In genomic region chr13:39250440-39250839, GRCh38 we compare ENCODE assay signal across 28 cellular contexts.
"Had no signal": no experiment of that assay in that cellular context is flagged by ENCODE, and none has a peak within 500 bp of the region (broad histone marks: within the 10 kb centered on the region; RNA-seq: fewer than 3 reads in every experiment).

No MANE protein-coding gene starts in this region.

- ATAC-seq: effector memory CD8-positive, alpha-beta T cell; left colon; mucosa of descending colon; natural killer cell treated with Interleukin-12 subunit alpha and Interleukin-12 subunit beta and Interleukin-15 and Interleukin-18, amount 100 ng/mL, for 72 hours; right lobe of liver; stimulated activated naive CD8-positive, alpha-beta T cell treated with anti-CD3 and anti-CD28 coated beads, Interleukin-15, amount 100 ng/mL, for 72 hours had no signal

- H3K4me1 ChIP-seq: esophagus squamous epithelium, neural progenitor cell, parathyroid adenoma, right lobe of liver, suprapubic skin, transverse colon, vagina had no signal

- H3K9me3 ChIP-seq: esophagus squamous epithelium, mucosa of descending colon, right lobe of liver, suprapubic skin, transverse colon, vagina had no signal

- H3K9ac ChIP-seq: neural progenitor cell, parathyroid adenoma had no signal

- H2AFZ ChIP-seq: neural progenitor cell, parathyroid adenoma had no signal

- H3K27me3 ChIP-seq: esophagus squamous epithelium, neural progenitor cell, right lobe of liver, suprapubic skin, transverse colon, vagina had no signal

- H3K4me2 ChIP-seq: neural progenitor cell had no signal

- H3K79me2 ChIP-seq: parathyroid adenoma had no signal

- H3K27ac ChIP-seq: esophagus squamous epithelium, neural progenitor cell, parathyroid adenoma, right lobe of liver, suprapubic skin, transverse colon, vagina had no signal

- H3K4me3 ChIP-seq: esophagus squamous epithelium, mucosa of descending colon, neural progenitor cell, right lobe of liver, suprapubic skin, transverse colon, vagina had no signal

- DNase-seq: cortex of kidney; effector memory CD8-positive, alpha-beta T cell; erythroblast; esophagus squamous epithelium; foreskin melanocyte; glutamatergic neuron; hypothalamus; immature natural killer cell; islet precursor cell; kidney glomerular epithelial cell; left colon; mesenchymal stem cell; mucosa of descending colon; naive B cell; right lobe of liver; small intestine; stimulated activated CD4-positive, alpha-beta T cell treated with anti-CD3 and anti-CD28 coated beads, Interleukin-12 subunit alpha, Interleukin-12 subunit beta, amount 100 ng/mL, for 4 hours; stimulated activated CD4-positive, alpha-beta T cell treated with anti-CD3 and anti-CD28 coated beads, Interleukin-1b, Interleukin-23, amount 100 ng/mL, for 48 hours; stimulated activated CD4-positive, alpha-beta T cell treated with anti-CD3 and anti-CD28 coated beads, Interleukin-4, amount 100 ng/mL, for 1 hour; stimulated activated CD8-positive, alpha-beta memory T cell treated with anti-CD3 and anti-CD28 coated beads, Interleukin-4, amount 100 ng/mL, for 48 hours; stimulated activated naive CD4-positive, alpha-beta T cell; stimulated activated naive CD8-positive, alpha-beta T cell treated with anti-CD3 and anti-CD28 coated beads, Interleukin-15, amount 100 ng/mL, for 72 hours; transverse colon had no signal

- H3K36me3 ChIP-seq: esophagus squamous epithelium, neural progenitor cell, right lobe of liver, suprapubic skin, transverse colon, vagina had no signal
